8 cellular contexts compared by ENCODE assay signal in the genomic region with DNA sequence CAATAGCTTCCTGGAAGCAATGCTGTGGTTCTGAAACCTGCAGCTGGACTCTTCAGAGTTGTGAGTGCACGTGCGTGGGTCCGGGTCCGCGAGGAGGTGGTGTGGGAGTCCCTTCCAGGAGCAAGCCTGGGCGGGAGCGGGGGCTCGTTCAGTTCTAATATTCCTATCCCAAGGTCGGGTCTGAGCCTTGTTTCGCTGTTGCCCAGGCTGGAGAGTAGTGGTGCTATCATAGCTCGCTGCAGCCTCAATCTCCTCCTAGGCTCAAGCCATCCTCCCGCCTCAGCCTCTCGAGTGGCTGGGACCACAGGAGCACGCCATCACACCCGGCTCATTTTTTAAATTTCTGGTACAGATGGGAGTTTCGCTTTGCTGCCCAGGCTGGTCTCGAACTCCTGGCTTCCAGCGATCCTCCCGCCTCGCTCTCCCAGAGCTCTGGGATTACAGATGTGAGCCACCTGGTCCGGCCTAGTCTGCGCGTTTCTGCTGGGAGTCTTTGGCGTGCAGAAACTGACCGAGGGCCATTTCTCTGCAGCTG. TPM values are rescaled to one million over a fixed set of nuclear protein-coding genes. Genes with fewer than 3 reads are reported as not detected.
DNase-seq lines count a peak whose midpoint lies in the region; ATAC-seq and TF ChIP-seq lines count a peak whose summit lies in the region.

No MANE protein-coding gene starts in this region.

- H3K9ac ChIP-seq in DND-41 (ENCODE audit: low read depth, low read length), result peak overlapping the region; percentile 88

- H2AFZ ChIP-seq in DND-41 (ENCODE audit: low read depth, low read length) (peak overlapping the region; percentile 92), OCI-LY7 (ENCODE audit: low read length) (peak overlapping the region; percentile 97), neuron (ENCODE audit: low read depth, low read length) (peak overlapping the region; percentile 51)

- 0 out of 2 replicates have a peak, but pooled peaks cover 2% of the 10 kb centered on the region for H4K20me1 ChIP-seq in DND-41 (ENCODE audit: insufficient read depth, low read length)
- no peaks in the 10 kb centered on the region for H4K20me1 ChIP-seq in OCI-LY7 (ENCODE audit: insufficient read depth, low read length)

- no peaks in the 10 kb centered on the region for H3K9me2 ChIP-seq in OCI-LY7 (ENCODE audit: insufficient read depth, low read length)

- no TSS peak for BruUV-seq in OCI-LY7 (replicated peaks; lab: Mats Ljungman, UMichigan)

- H3K27me3 ChIP-seq in DND-41 (ENCODE audit: insufficient read depth, low read length, poor library complexity) (no peaks in the 10 kb centered on the region), neuron (ENCODE audit: insufficient read depth, low read length) (no peaks in the 10 kb centered on the region)

- peaks cover 32% of the 10 kb centered on the region for H3K4me1 ChIP-seq in DND-41 (ENCODE audit: insufficient read depth, low read length)
- peaks cover 16% of the 10 kb centered on the region for H3K4me1 ChIP-seq in OCI-LY7 (ENCODE audit: insufficient read depth, low read length, poor library complexity, severe bottlenecking)
- H3K4me1 ChIP-seq in neuron (ENCODE audit: insufficient read depth, low read length), result peaks cover 5% of the 10 kb centered on the region

- H3K4me3 ChIP-seq in DND-41 (ENCODE audit: low read depth in 1 of 2, low read length in 2 of 2) (peak overlapping the region; percentile 72 to 89), OCI-LY7 (ENCODE audit: low read depth, low read length, poor library complexity, severe bottlenecking) (peak overlapping the region; percentile 84), neuron (ENCODE audit: low read length) (peak overlapping the region; percentile 63)

- H3K27ac Mint-ChIP-seq in effector memory CD8-positive, alpha-beta T cell, result peak overlapping the region; percentile 98 to 99

- no peaks in the 10 kb centered on the region for H3K9me3 Mint-ChIP-seq in effector memory CD8-positive, alpha-beta T cell

- DNase-seq in DND-41, result peak; percentile 28
- peak; percentile 40 for DNase-seq in OCI-LY7 (ENCODE audit: low spot score)
- no peak for DNase-seq in effector memory CD8-positive, alpha-beta T cell
- DNase-seq in NCI-H187 (lab: John Stamatoyannopoulos, UW), result no peak
- DNase-seq in iPS-NIHi7 (ENCODE audit: extremely low spot score), result no peak
- no peak for DNase-seq in KG1 (lab: John Stamatoyannopoulos, UW)

- peaks cover 16% of the 10 kb centered on the region for H3K36me3 Mint-ChIP-seq in effector memory CD8-positive, alpha-beta T cell (ENCODE audit: insufficient read depth)

- H3K4me3 Mint-ChIP-seq in effector memory CD8-positive, alpha-beta T cell, result peak overlapping the region; percentile 98 to 99

- H3K27ac ChIP-seq in DND-41 (ENCODE audit: low read length) (peak overlapping the region; percentile 92), OCI-LY7 (ENCODE audit: low read depth, low read length, poor library complexity, severe bottlenecking) (peak overlapping the region; percentile 67)

- POLR2A ChIA-PET in OCI-LY7 (lab: Charles Lee), result no interaction called here

- peaks cover 57% of the 10 kb centered on the region for H3K79me2 ChIP-seq in DND-41 (ENCODE audit: insufficient read depth, low read length)
- peaks cover 52% of the 10 kb centered on the region for H3K79me2 ChIP-seq in OCI-LY7 (ENCODE audit: insufficient read depth, low read depth, low read length)

- H3K36me3 ChIP-seq in DND-41 (ENCODE audit: insufficient read depth, low read length) (peaks cover 37% of the 10 kb centered on the region), OCI-LY7 (ENCODE audit: insufficient read depth, low read length) (peaks cover 40% of the 10 kb centered on the region), neuron (ENCODE audit: insufficient read depth, low read length) (peaks cover 14% of the 10 kb centered on the region)

- CTCF ChIA-PET in OCI-LY7 (lab: Charles Lee; ENCODE audit: unreplicated experiment), result no interaction called here

- H3K27me3 Mint-ChIP-seq in effector memory CD8-positive, alpha-beta T cell, result peaks cover 16 to 25% of the 10 kb centered on the region in 2 donors

- TF ChIP-seq CTCF in DND-41 (IDR thresholded peaks at IDR 0.05; ENCODE audit: borderline replicate concordance, extremely low read depth, low read length, poor library complexity, severe bottlenecking), result no peak
- TF ChIP-seq CTCF in OCI-LY7 (conservative IDR thresholded peaks at IDR 0.05; ENCODE audit: low read length), result no peak

- peak overlapping the region; percentile 91 for H3K4me2 ChIP-seq in DND-41 (ENCODE audit: insufficient read depth, low read length)
- peak overlapping the region; percentile 93 for H3K4me2 ChIP-seq in OCI-LY7 (ENCODE audit: low read length)

- peaks cover 16 to 25% of the 10 kb centered on the region in 2 donors for H3K4me1 Mint-ChIP-seq in effector memory CD8-positive, alpha-beta T cell (ENCODE audit: low read depth in 2 of 2)

- intact Hi-C loops in OCI-LY7 (cut with micrococcal nuclease; ENCODE audit: unreplicated experiment), result loop anchor here (2.0 kb wide), 1 partner anchor 75 kb away; no protein-coding TSS in a partner anchor

- peak; percentile 18; the same call in 2 of the 3 replicates for ATAC-seq in DND-41 (ENCODE audit: insufficient read depth, low read depth)
- ATAC-seq in effector memory CD8-positive, alpha-beta T cell (replicated peaks), result no peak
- no peak for ATAC-seq in HG03196 (IDR thresholded peaks at IDR 0.05; ENCODE audit: unreplicated experiment)

- H3K9me3 ChIP-seq in DND-41 (ENCODE audit: insufficient read depth, low read length, severe bottlenecking) (peaks cover 4% of the 10 kb centered on the region), OCI-LY7 (ENCODE audit: low read length) (peaks cover 20% of the 10 kb centered on the region), neuron (ENCODE audit: low read length) (peaks cover 11% of the 10 kb centered on the region)

RNA-seq across cellular contexts. Expression of gene ZFP82, which starts 0.6 kb away (rescaled TPM):
- total RNA-seq in OCI-LY7 (2014; rRNA removed; shearing (Covaris generic)), result 13.5 and 14.5 TPM in 2 replicates
- 15.6 and 17.7 TPM in 2 replicates for total RNA-seq in OCI-LY7 (2022)

RNA-seq across cellular contexts. Expression of gene ZFP14, which starts 38.8 kb away (rescaled TPM):
- total RNA-seq in OCI-LY7 (2014; rRNA removed; shearing (Covaris generic)), result 4.5 and 5.2 TPM in 2 replicates
- total RNA-seq in OCI-LY7 (2022), result 6.2 and 7.9 TPM in 2 replicates

Comparison
In these comparisons a context has a peak if more than half of its experiments do, and no peak if none do; other contexts are left out.
1. DNase-seq: peak in DND-41 (single experiment) and OCI-LY7 (single experiment); none in effector memory CD8-positive, alpha-beta T cell (0 of 3), NCI-H187 (0 of 2), iPS-NIHi7 (single experiment) and KG1 (single experiment).
2. Peak in every context shown above with its lines, with median percentiles within 50 percentile points of each other: H2AFZ ChIP-seq and H3K4me3 ChIP-seq.